ENCODE assay signal across 1 cellular context in genomic region chr6:125956506-125957390, GRCh38.
TF ChIP-seq lines count a peak whose summit lies in the region.

Gene HINT3 (plus strand): TSS chr6:125956770. CDS start chr6:125956978, 208 bp downstream.

TF ChIP-seq in HepG2, 621 proteins besides CTCF, POLR2A, EP300 and RAD21 (continued from another document):
- TF ChIP-seq ZNF484 (CRISPR knock-in tag; IDR thresholded peaks at IDR 0.05; ENCODE audit: borderline replicate concordance, low read depth) = peak; percentile 37; the same call in 1 of the 2 replicates
- TF ChIP-seq NR2F1 (CRISPR knock-in tag; IDR thresholded peaks at IDR 0.05) = peak; percentile 68 to 79; a peak in 3 of 4 replicates
- TF ChIP-seq THAP8 (CRISPR knock-in tag; IDR thresholded peaks at IDR 0.05; ENCODE audit: borderline replicate concordance) = no peak; the same call in 1 of the 2 replicates
- TF ChIP-seq ETV6 (CRISPR knock-in tag; conservative IDR thresholded peaks at IDR 0.05) = peak; percentile 54
- no peak for TF ChIP-seq MLLT10 (CRISPR knock-in tag; IDR thresholded peaks at IDR 0.05)
- peak; percentile 82; the same call in 1 of the 2 replicates for TF ChIP-seq ZNF33A (CRISPR knock-in tag; IDR thresholded peaks at IDR 0.05; ENCODE audit: borderline replicate concordance)
- TF ChIP-seq CENPBD1 (CRISPR knock-in tag; IDR thresholded peaks at IDR 0.05; ENCODE audit: borderline replicate concordance, low read depth) = 0 out of 2 replicates have a peak, but pooled peaks have one; percentile 82
- peak; percentile 85 for TF ChIP-seq MED1 (CRISPR knock-in tag; IDR thresholded peaks at IDR 0.05)
- peak; percentile 99 for TF ChIP-seq NRL (CRISPR knock-in tag; IDR thresholded peaks at IDR 0.05; ENCODE audit: borderline replicate concordance)
- TF ChIP-seq TFDP1 (CRISPR knock-in tag; IDR thresholded peaks at IDR 0.05; ENCODE audit: borderline replicate concordance) = peak; percentile 98
- peak; percentile 97 for TF ChIP-seq SNAI1 (CRISPR knock-in tag; IDR thresholded peaks at IDR 0.05; ENCODE audit: borderline replicate concordance)
- 0 out of 2 replicates have a peak, but pooled peaks have one; percentile 10 for TF ChIP-seq AKNA (CRISPR knock-in tag; IDR thresholded peaks at IDR 0.05; ENCODE audit: borderline replicate concordance)
- peak; percentile 25; the same call in 1 of the 2 replicates for TF ChIP-seq ZNF775 (CRISPR knock-in tag; IDR thresholded peaks at IDR 0.05; ENCODE audit: borderline replicate concordance)
- 0 out of 2 replicates have a peak, but pooled peaks have one; percentile 59 for TF ChIP-seq BATF2 (CRISPR knock-in tag; IDR thresholded peaks at IDR 0.05)
- peak; percentile 95 for TF ChIP-seq KMT2A (CRISPR knock-in tag; IDR thresholded peaks at IDR 0.05)
- TF ChIP-seq HOMEZ (CRISPR knock-in tag; IDR thresholded peaks at IDR 0.05; ENCODE audit: low read depth) = peak; percentile 95
- peak; percentile 97 for TF ChIP-seq ARID4A (CRISPR knock-in tag; IDR thresholded peaks at IDR 0.05; ENCODE audit: borderline replicate concordance)
- TF ChIP-seq U2AF1 (optimal IDR thresholded peaks at IDR 0.05; ENCODE audit: low read depth, low read length) = no peak
- TF ChIP-seq SMARCC2 (IDR thresholded peaks at IDR 0.05) = no peak
- peak; percentile 93 for TF ChIP-seq ZSCAN29 (CRISPR knock-in tag; conservative IDR thresholded peaks at IDR 0.05)
- peak; percentile 86 for TF ChIP-seq FOSL2 (CRISPR knock-in tag; IDR thresholded peaks at IDR 0.05)
- no peak for TF ChIP-seq SRSF1 (optimal IDR thresholded peaks at IDR 0.05; ENCODE audit: low read depth, low read length)
- TF ChIP-seq RELA (CRISPR knock-in tag; IDR thresholded peaks at IDR 0.05) = peak; percentile 93
- TF ChIP-seq FOXP1 (IDR thresholded peaks at IDR 0.05) = no peak
- TF ChIP-seq FOXP1 (CRISPR knock-in tag; IDR thresholded peaks at IDR 0.05) = peak; percentile 61
- TF ChIP-seq TBX2 (CRISPR knock-in tag; IDR thresholded peaks at IDR 0.05; ENCODE audit: borderline replicate concordance) = peak; percentile 94
- no peak for TF ChIP-seq SMARCE1 (IDR thresholded peaks at IDR 0.05; ENCODE audit: borderline replicate concordance)
- peak; percentile 74 for TF ChIP-seq ZSCAN25 (CRISPR knock-in tag; IDR thresholded peaks at IDR 0.05)
- no peak for TF ChIP-seq HOXA9 (CRISPR knock-in tag; IDR thresholded peaks at IDR 0.05; ENCODE audit: borderline replicate concordance)
- TF ChIP-seq PHF21A (CRISPR knock-in tag; IDR thresholded peaks at IDR 0.05) = peak; percentile 71; the same call in 1 of the 2 replicates
- peak; percentile 92; the same call in 1 of the 2 replicates for TF ChIP-seq TSC22D2 (CRISPR knock-in tag; IDR thresholded peaks at IDR 0.05; ENCODE audit: borderline replicate concordance)
- peak; percentile 100 for TF ChIP-seq HOXA3 (CRISPR knock-in tag; IDR thresholded peaks at IDR 0.05)
- TF ChIP-seq HMG20A (CRISPR knock-in tag; IDR thresholded peaks at IDR 0.05; ENCODE audit: borderline replicate concordance) = peak; percentile 54; the same call in 1 of the 2 replicates
- TF ChIP-seq TBP (CRISPR knock-in tag; IDR thresholded peaks at IDR 0.05) = peak; percentile 96
- peak; percentile 100 for TF ChIP-seq HMGXB4 (CRISPR knock-in tag; IDR thresholded peaks at IDR 0.05; ENCODE audit: borderline replicate concordance in 1 of 2, low read depth in 1 of 2)
- peak; percentile 94; the same call in 1 of the 2 replicates for TF ChIP-seq MEF2D (CRISPR knock-in tag; IDR thresholded peaks at IDR 0.05)
- TF ChIP-seq ATM (IDR thresholded peaks at IDR 0.05; ENCODE audit: borderline replicate concordance) = no peak
- no peak for TF ChIP-seq ZFP36L2 (CRISPR knock-in tag; IDR thresholded peaks at IDR 0.05)
- TF ChIP-seq SMAD9 (CRISPR knock-in tag; IDR thresholded peaks at IDR 0.05) = no peak
- TF ChIP-seq CENPT (CRISPR knock-in tag; IDR thresholded peaks at IDR 0.05; ENCODE audit: low read depth) = no peak; the same call in 1 of the 2 replicates
- no peak for TF ChIP-seq SUZ12 (IDR thresholded peaks at IDR 0.05; ENCODE audit: low read depth, low read length)
- TF ChIP-seq KLF13 (CRISPR knock-in tag; IDR thresholded peaks at IDR 0.05) = peak; percentile 88
- peak; percentile 96 for TF ChIP-seq HOXA5 (CRISPR knock-in tag; IDR thresholded peaks at IDR 0.05)
- TF ChIP-seq SMAD3 (CRISPR knock-in tag; IDR thresholded peaks at IDR 0.05) = peak; percentile 95; the same call in 1 of the 2 replicates
- TF ChIP-seq MYNN (CRISPR knock-in tag; IDR thresholded peaks at IDR 0.05; ENCODE audit: low read depth) = no peak; the same call in 1 of the 2 replicates
